8 cellular contexts compared by ENCODE assay signal in genomic region chr4:143402776-143403550, GRCh38.
DNase-seq lines count a peak whose midpoint lies in the region; ATAC-seq and TF ChIP-seq lines count a peak whose summit lies in the region.

No MANE protein-coding gene starts in this region.

- H3K9me3 Mint-ChIP-seq in activated naive CD4-positive, alpha-beta T cell treated with anti-CD3 and anti-CD28 coated beads, Interleukin-2, amount 50 U/mL, for 24 hours: no peaks in the 10 kb centered on the region
- no peaks in the 10 kb centered on the region for H3K9me3 Mint-ChIP-seq in Calu3 (ENCODE audit: low read depth, unreplicated experiment)

- H3K27me3 ChIP-seq in left ventricle myocardium inferior (ENCODE audit: low read depth) (no peaks in the 10 kb centered on the region), vagina (no peaks in the 10 kb centered on the region)

- DNase-seq in activated naive CD4-positive, alpha-beta T cell treated with anti-CD3 and anti-CD28 coated beads, Interleukin-2, amount 50 U/mL, for 16 hours: no peak
- peak; percentile 68 to 77 for DNase-seq in NCI-H446 (lab: John Stamatoyannopoulos, UW)
- no peak for DNase-seq in left ventricle myocardium inferior
- no peak for DNase-seq in vagina (ENCODE audit: extremely low spot score in 2 of 2)
- DNase-seq in Calu3: no peak
- DNase-seq in NCI-H2171 (lab: John Stamatoyannopoulos, UW): no peak

- intact Hi-C loops in left ventricle myocardium inferior (cut with micrococcal nuclease) (no loop called here), vagina (cut with DNase I) (no loop called here), Calu3 (cut with micrococcal nuclease; ENCODE audit: unreplicated experiment) (no loop called here)

- H3K27ac Mint-ChIP-seq in activated naive CD4-positive, alpha-beta T cell treated with anti-CD3 and anti-CD28 coated beads, Interleukin-2, amount 50 U/mL, for 24 hours: no peak overlapping the region
- no peak overlapping the region for H3K27ac Mint-ChIP-seq in Calu3 (ENCODE audit: unreplicated experiment)

- H3K36me3 ChIP-seq in left ventricle myocardium inferior: no peaks in the 10 kb centered on the region
- no peaks in the 10 kb centered on the region for H3K36me3 ChIP-seq in vagina

- TF ChIP-seq POLR2A in vagina (IDR thresholded peaks at IDR 0.05): no peak

- peak overlapping the region; percentile 71 for H3K27ac ChIP-seq in left ventricle myocardium inferior (replicated peaks)
- peak overlapping the region; percentile 61 for H3K27ac ChIP-seq in vagina

- H3K4me1 Mint-ChIP-seq in activated naive CD4-positive, alpha-beta T cell treated with anti-CD3 and anti-CD28 coated beads, Interleukin-2, amount 50 U/mL, for 24 hours: peaks cover 17% of the 10 kb centered on the region
- H3K4me1 Mint-ChIP-seq in Calu3 (ENCODE audit: low read depth, unreplicated experiment): peaks cover 15% of the 10 kb centered on the region

- CTCF ChIA-PET in Calu3 (lab: Charles Lee): interaction anchor here (0.6 kb wide), 1 partner anchor 585 kb away, joined by 3 read pairs; no protein-coding TSS in a partner anchor

- no peaks in the 10 kb centered on the region for H3K36me3 Mint-ChIP-seq in activated naive CD4-positive, alpha-beta T cell treated with anti-CD3 and anti-CD28 coated beads, Interleukin-2, amount 50 U/mL, for 24 hours
- H3K36me3 Mint-ChIP-seq in Calu3 (ENCODE audit: insufficient read depth, unreplicated experiment): no peaks in the 10 kb centered on the region

- no peak for TF ChIP-seq CTCF in left ventricle myocardium inferior (IDR thresholded peaks at IDR 0.05; ENCODE audit: borderline replicate concordance)
- TF ChIP-seq CTCF in vagina (IDR thresholded peaks at IDR 0.05): no peak
- TF ChIP-seq CTCF in Calu3 (IDR thresholded peaks at IDR 0.05; ENCODE audit: unreplicated experiment): no peak

- H3K4me3 ChIP-seq in left ventricle myocardium inferior (peak overlapping the region; percentile 22), vagina (no peak overlapping the region)

- no peak for ATAC-seq in HG03095 (IDR thresholded peaks at IDR 0.05; ENCODE audit: unreplicated experiment)

- H3K4me1 ChIP-seq in left ventricle myocardium inferior (peaks cover 100% of the 10 kb centered on the region), vagina (peaks cover 65% of the 10 kb centered on the region)

- no peaks in the 10 kb centered on the region for H3K9me3 ChIP-seq in left ventricle myocardium inferior (replicated peaks)
- H3K9me3 ChIP-seq in vagina: no peaks in the 10 kb centered on the region

- peak overlapping the region; percentile 13 for H3K4me3 Mint-ChIP-seq in activated naive CD4-positive, alpha-beta T cell treated with anti-CD3 and anti-CD28 coated beads, Interleukin-2, amount 50 U/mL, for 24 hours
- no peak overlapping the region for H3K4me3 Mint-ChIP-seq in Calu3 (ENCODE audit: low read depth, unreplicated experiment)

- H3K27me3 Mint-ChIP-seq in activated naive CD4-positive, alpha-beta T cell treated with anti-CD3 and anti-CD28 coated beads, Interleukin-2, amount 50 U/mL, for 24 hours: peaks cover 1% of the 10 kb centered on the region
- no peaks in the 10 kb centered on the region for H3K27me3 Mint-ChIP-seq in Calu3 (ENCODE audit: unreplicated experiment)

- no TSS peak for BruUV-seq in Calu3 (replicated peaks; lab: Mats Ljungman, UMichigan)

Comparison
In these comparisons a context has a peak if more than half of its experiments do, and no peak if none do; other contexts are left out.
1. DNase-seq: peak in NCI-H446 (2 of 2); none in activated naive CD4-positive, alpha-beta T cell treated with anti-CD3 and anti-CD28 coated beads, Interleukin-2, amount 50 U/mL, for 16 hours (single experiment), left ventricle myocardium inferior (single experiment), vagina (0 of 2), Calu3 (single experiment) and NCI-H2171 (single experiment).